In genomic region chr12:98699568-98699967, GRCh38 we compare ENCODE assay signal across 11 cellular contexts. TPM values are rescaled to one million over a fixed set of nuclear protein-coding genes. Genes with fewer than 3 reads are reported as not detected.
A peak's percentile ranks its signal among the peaks of the same experiment; 100 is the strongest.
DNase-seq lines count a peak whose midpoint lies in the region; ATAC-seq and TF ChIP-seq lines count a peak whose summit lies in the region.
"Had no signal": no experiment of that assay in that cellular context is flagged by ENCODE, and none has a peak within 500 bp of the region (broad histone marks: within the 10 kb centered on the region; RNA-seq: fewer than 3 reads in every experiment).

No MANE protein-coding gene starts in this region.

- TF ChIP-seq POLR2A in adrenal gland (IDR thresholded peaks at IDR 0.05) (no peak), uterus (IDR thresholded peaks at IDR 0.05) (no peak)

- DNase-seq in Right ventricle myocardium inferior (ENCODE audit: missing footprints) = no peak
- no peak for DNase-seq in left ventricle myocardium inferior
- peak; percentile 24 to 58 (median 39) for DNase-seq in adrenal gland
- DNase-seq in left cardiac atrium = no peak
- DNase-seq in uterus = no peak
- DNase-seq in WERI-Rb-1 = no peak
- DNase-seq in NCI-H2196 treated with DMSO at 0.1 percent for 48 hours (lab: John Stamatoyannopoulos, UW; ENCODE audit: unreplicated experiment) = no peak
- DNase-seq in NCI-H510A (lab: John Stamatoyannopoulos, UW) = no peak
- DNase-seq: NCI-H2227 treated with DMSO at 0.1 percent for 48 hours had no signal

- intact Hi-C loops in Right ventricle myocardium inferior (cut with DNase I) = loop anchor here (2.0 kb wide), 1 partner anchor 299 kb away; no protein-coding TSS in a partner anchor
- intact Hi-C loops in left ventricle myocardium inferior (cut with micrococcal nuclease) = loop anchor here (5.0 kb wide), 1 partner anchor 298 kb away; no protein-coding TSS in a partner anchor
- intact Hi-C loops in adrenal gland (cut with DNase I) = loop anchor here (5.0 to 10.0 kb wide), 2 partner anchors 298 to 305 kb away; no protein-coding TSS in a partner anchor
- intact Hi-C loops in left cardiac atrium (cut with DNase I) = loop anchor here in 1 of 2 donors (1.0 kb wide), 1 partner anchor 299 kb away; no protein-coding TSS in a partner anchor
- intact Hi-C loops in uterus (cut with DNase I; ENCODE audit: low total_unique reads) = no loop called here

- H3K9me3 ChIP-seq in left ventricle myocardium inferior (replicated peaks) = peaks cover 3% of the 10 kb centered on the region
- H3K9me3 ChIP-seq in adrenal gland (replicated peaks in 1 of 3) = no peaks in the 10 kb centered on the region
- H3K9me3 ChIP-seq in uterus = no peaks in the 10 kb centered on the region
- no peaks in the 10 kb centered on the region for H3K9me3 ChIP-seq in WERI-Rb-1 (ENCODE audit: severe bottlenecking)
- H3K9me3 ChIP-seq: prostate gland, transverse colon had no signal

- ATAC-seq in Right ventricle myocardium inferior (peak; percentile 85), left cardiac atrium (peak; percentile 93 to 94)

- H3K27me3 ChIP-seq in left ventricle myocardium inferior (ENCODE audit: low read depth) (no peaks in the 10 kb centered on the region), adrenal gland (no peaks in the 10 kb centered on the region), uterus (no peaks in the 10 kb centered on the region), WERI-Rb-1 (ENCODE audit: insufficient read depth, low read depth, severe bottlenecking) (no peaks in the 10 kb centered on the region)
- H3K27me3 ChIP-seq: transverse colon had no signal

- TF ChIP-seq CTCF in left ventricle myocardium inferior (IDR thresholded peaks at IDR 0.05; ENCODE audit: borderline replicate concordance) (no peak), adrenal gland (IDR thresholded peaks at IDR 0.05) (no peak), uterus (IDR thresholded peaks at IDR 0.05) (no peak), WERI-Rb-1 (IDR thresholded peaks at IDR 0.05; ENCODE audit: low read depth, low read length) (no peak)

- WGBS in adrenal gland, 4 donors = 8 to 13% (median 11%) methylated on average over 3 of the region's 3 CpGs

- H3K27ac ChIP-seq in left ventricle myocardium inferior (replicated peaks) (no peak overlapping the region), adrenal gland (peak overlapping the region in 1 of 5 donors; percentile 32), uterus (peak overlapping the region; percentile 2 to 15), WERI-Rb-1 (no peak overlapping the region)
- H3K27ac ChIP-seq: prostate gland, transverse colon had no signal

- H3K4me1 ChIP-seq in left ventricle myocardium inferior (peaks cover 16% of the 10 kb centered on the region), adrenal gland (replicated peaks in 1 of 2) (peaks cover 7 to 27% of the 10 kb centered on the region in 2 donors), uterus (no peaks in the 10 kb centered on the region)
- H3K4me1 ChIP-seq: prostate gland had no signal

- H3K36me3 ChIP-seq in left ventricle myocardium inferior (peaks cover 11% of the 10 kb centered on the region), adrenal gland (replicated peaks in 1 of 2) (no peaks in the 10 kb centered on the region), uterus (no peaks in the 10 kb centered on the region), WERI-Rb-1 (peaks cover 8% of the 10 kb centered on the region)
- H3K36me3 ChIP-seq: prostate gland had no signal

- H3K4me3 ChIP-seq in left ventricle myocardium inferior = no peak overlapping the region
- H3K4me3 ChIP-seq in adrenal gland = peak overlapping the region in 1 of 4 donors; percentile 9
- no peak overlapping the region for H3K4me3 ChIP-seq in uterus
- no peak overlapping the region for H3K4me3 ChIP-seq in WERI-Rb-1 (ENCODE audit: low read depth, low read length)
- H3K4me3 ChIP-seq: prostate gland, transverse colon had no signal

RNA-seq across cellular contexts. Expression of gene APAF1, which starts 54.5 kb away (rescaled TPM):
- total RNA-seq in Right ventricle myocardium inferior (4.0 TPM), left ventricle myocardium inferior (5.0 TPM), adrenal gland (10 to 100 TPM in 4 of 8 donors, 1 to 10 TPM in 4; 5.5 to 16.5 (median 10.2) TPM), left cardiac atrium (1 to 10 TPM; 6.2 to 7.8 TPM), uterus (10 to 100 TPM in 3 of 4 donors, 1 to 10 TPM in 1; 4.6 to 57.8 (median 14.6) TPM)
- polyA plus RNA-seq in adrenal gland = 1 to 10 TPM; 2.8 to 6.7 (median 4.1) TPM

RNA-seq across cellular contexts. Expression of gene IKBIP, which starts 55.0 kb away (rescaled TPM):
- total RNA-seq in Right ventricle myocardium inferior (4.8 TPM), left ventricle myocardium inferior (4.4 TPM), adrenal gland (10 to 100 TPM in 7 of 8 donors, 1 to 10 TPM in 1; 7.2 to 22.9 (median 11.9) TPM), left cardiac atrium (10 to 100 TPM in 1 of 2 donors, 1 to 10 TPM in 1; 9.2 to 12.1 TPM), uterus (10 to 100 TPM; 11.8 to 37.3 (median 18.0) TPM)
- 10 to 100 TPM; 13.6 to 15.2 (median 14.8) TPM for polyA plus RNA-seq in adrenal gland

Comparison
In these comparisons a context has a peak if more than half of its experiments do, and no peak if none do; other contexts are left out.
1. DNase-seq: peak in adrenal gland (7 of 7); none in Right ventricle myocardium inferior (single experiment), left ventricle myocardium inferior (single experiment), left cardiac atrium (single experiment), uterus (0 of 2), WERI-Rb-1 (single experiment), NCI-H2196 treated with DMSO at 0.1 percent for 48 hours (single experiment) and NCI-H510A (single experiment).
2. H3K27ac ChIP-seq: peak in uterus (2 of 2); none in left ventricle myocardium inferior (single experiment) and WERI-Rb-1 (single experiment).